In genomic region chr20:63973636-63974401, GRCh38 we compare ENCODE assay signal across 8 cellular contexts. TPM values are rescaled to one million over a fixed set of nuclear protein-coding genes. Genes with fewer than 3 reads are reported as not detected.
A peak's percentile ranks its signal among the peaks of the same experiment; 100 is the strongest.
DNase-seq lines count a peak whose midpoint lies in the region; ATAC-seq and TF ChIP-seq lines count a peak whose summit lies in the region.

No MANE protein-coding gene starts in this region.

- no peak overlapping the region for H3K23ac ChIP-seq in mesendoderm (ENCODE audit: low read length)

- H3K4me1 ChIP-seq in endodermal cell (ENCODE audit: control insufficient read depth, insufficient read depth, low read length) = peaks cover 1% of the 10 kb centered on the region
- H3K4me1 ChIP-seq in mesendoderm (ENCODE audit: control insufficient read depth, low read depth, low read length) = no peaks in the 10 kb centered on the region

- H3K36me3 ChIP-seq in endodermal cell (ENCODE audit: control insufficient read depth, insufficient read depth, low read length) = no peaks in the 10 kb centered on the region
- H3K36me3 ChIP-seq in mesendoderm (ENCODE audit: control insufficient read depth, insufficient read depth, low read length) = no peaks in the 10 kb centered on the region

- H3K9me3 ChIP-seq in endodermal cell (ENCODE audit: control insufficient read depth, low read length) = no peaks in the 10 kb centered on the region

- H3K9me3 Mint-ChIP-seq in endodermal cell = peaks cover 1% of the 10 kb centered on the region

- H4K8ac ChIP-seq in mesendoderm (ENCODE audit: low read depth, low read length) = no peak overlapping the region

- H3K4ac ChIP-seq in mesendoderm (ENCODE audit: low read depth, low read length) = no peak overlapping the region

- no peak overlapping the region for H4K5ac ChIP-seq in mesendoderm (ENCODE audit: low read length)

- H3K18ac ChIP-seq in mesendoderm (ENCODE audit: low read length) = no peak overlapping the region

- no peak overlapping the region for H3K27ac ChIP-seq in endodermal cell (ENCODE audit: low read depth, low read length)
- H3K27ac ChIP-seq in mesendoderm (ENCODE audit: low read depth, low read length) = no peak overlapping the region

- H3K79me1 ChIP-seq in mesendoderm (ENCODE audit: low read length) = no peaks in the 10 kb centered on the region

- no peak overlapping the region for H2BK15ac ChIP-seq in mesendoderm (replicated peaks; ENCODE audit: low read depth)

- peak overlapping the region; percentile 79 for H3K56ac ChIP-seq in mesendoderm (ENCODE audit: low read length)

- peaks cover 31% of the 10 kb centered on the region for H3K27me3 Mint-ChIP-seq in endodermal cell (ENCODE audit: insufficient read depth)

- H3K4me2 ChIP-seq in mesendoderm (ENCODE audit: low read length) = peak overlapping the region; percentile 72

- peak overlapping the region; percentile 32 for H3K4me3 Mint-ChIP-seq in endodermal cell

- 15 to 20% methylated on average over 24 to 37 of the region's 37 CpGs for WGBS in endodermal cell (ENCODE audit: insufficient coverage in 1 of 2, insufficient read length in 1 of 2), 2 experiments
- WGBS in mesendoderm (ENCODE audit: extremely low coverage, insufficient coverage, low lambda C conversion rate) = no CpG with 5 or more reads among the region's 37 CpGs

- peaks cover 4% of the 10 kb centered on the region for H3K36me3 Mint-ChIP-seq in endodermal cell (ENCODE audit: low read depth)

- H3K27me3 ChIP-seq in endodermal cell (ENCODE audit: control insufficient read depth, insufficient read depth, low read length, poor library complexity, severe bottlenecking) = peaks cover 10% of the 10 kb centered on the region
- H3K27me3 ChIP-seq in mesendoderm (ENCODE audit: insufficient read depth, low read length, poor library complexity) = no peaks in the 10 kb centered on the region

- H2BK5ac ChIP-seq in mesendoderm (ENCODE audit: low read length) = no peak overlapping the region

- no peak overlapping the region for H2BK120ac ChIP-seq in mesendoderm (ENCODE audit: low read depth, low read length)

- H3K9ac ChIP-seq in endodermal cell (ENCODE audit: extremely low read depth, low read length, poor library complexity, severe bottlenecking) = no peak overlapping the region
- H3K9ac ChIP-seq in mesendoderm (ENCODE audit: low read length) = peak overlapping the region; percentile 59

- no peaks in the 10 kb centered on the region for H3K79me2 ChIP-seq in mesendoderm (ENCODE audit: control insufficient read depth, insufficient read depth, low read length)

- no peak for ATAC-seq in HG03378 (IDR thresholded peaks at IDR 0.05; ENCODE audit: unreplicated experiment)

- H3K27ac Mint-ChIP-seq in endodermal cell = no peak overlapping the region

- H2AK5ac ChIP-seq in mesendoderm (ENCODE audit: low read length) = no peak overlapping the region

- H3K4me1 Mint-ChIP-seq in endodermal cell = peaks cover 2% of the 10 kb centered on the region

- peak; percentile 99 for TF ChIP-seq CTCF in endodermal cell (conservative IDR thresholded peaks at IDR 0.05)

- DNase-seq in DMS114 treated with DMSO at 0.1 percent for 48 hours (lab: John Stamatoyannopoulos, UW; ENCODE audit: unreplicated experiment) (peak; percentile 73), HK-2 (ENCODE audit: unreplicated experiment) (peak; percentile 75), NOMO-1 treated with dmso at 0.1 percent for 144 hours (lab: John Stamatoyannopoulos, UW; ENCODE audit: unreplicated experiment) (peak; percentile 77), activated T-cell treated with anti-CD3 and anti-CD28 coated beads for 24 hours (ENCODE audit: low read depth) (peak; percentile 71), endodermal cell (peak; percentile 95), mesendoderm (peak; percentile 84)
- peak; percentile 53 to 62 for DNase-seq in stimulated activated CD8-positive, alpha-beta memory T cell treated with anti-CD3 and anti-CD28 coated beads, Interleukin-15, amount 100 ng/mL, for 48 hours (ENCODE audit: low read depth in 2 of 2)

- H3K4me3 ChIP-seq in endodermal cell (ENCODE audit: low read length) (peak overlapping the region; percentile 58), mesendoderm (ENCODE audit: low read length) (peak overlapping the region; percentile 25)

RNA-seq across cellular contexts. Expression of gene ZNF512B, which starts 4.1 kb away (rescaled TPM):
- total RNA-seq in endodermal cell = 10 to 100 TPM; 23.7 to 26.8 TPM
- polyA plus RNA-seq in endodermal cell (2013, experiment 1 of 2) = 14.3 TPM
- polyA plus RNA-seq in endodermal cell (2013, experiment 2 of 2) = 11.6 TPM
- 10.8 TPM for polyA plus RNA-seq in mesendoderm (2013, experiment 1 of 2)
- 10.9 TPM for polyA plus RNA-seq in mesendoderm (2013, experiment 2 of 2)

RNA-seq across cellular contexts. Expression of gene SAMD10, which starts 5.6 kb away (rescaled TPM):
- total RNA-seq in endodermal cell = 1 to 10 TPM; 5.6 to 6.0 TPM
- polyA plus RNA-seq in endodermal cell (2013, experiment 1 of 2) = 7.2 TPM
- 7.0 TPM for polyA plus RNA-seq in endodermal cell (2013, experiment 2 of 2)
- polyA plus RNA-seq in mesendoderm (2013, experiment 1 of 2) = 2.2 TPM
- polyA plus RNA-seq in mesendoderm (2013, experiment 2 of 2) = 2.1 TPM

RNA-seq across cellular contexts. Expression of gene PRPF6, which starts 7.1 kb away (rescaled TPM):
- 10 to 100 TPM; 73.3 to 73.9 TPM for total RNA-seq in endodermal cell
- polyA plus RNA-seq in endodermal cell (2013, experiment 1 of 2) = 58.8 TPM
- polyA plus RNA-seq in endodermal cell (2013, experiment 2 of 2) = 53.3 TPM
- 45.5 TPM for polyA plus RNA-seq in mesendoderm (2013, experiment 1 of 2)
- 46.7 TPM for polyA plus RNA-seq in mesendoderm (2013, experiment 2 of 2)

RNA-seq across cellular contexts. Expression of gene UCKL1, which starts 17.6 kb away (rescaled TPM):
- total RNA-seq in endodermal cell = 10 to 100 TPM; 36.5 to 47.8 TPM
- polyA plus RNA-seq in endodermal cell (2013, experiment 1 of 2) = 41.0 TPM
- polyA plus RNA-seq in endodermal cell (2013, experiment 2 of 2) = 37.5 TPM
- 28.6 TPM for polyA plus RNA-seq in mesendoderm (2013, experiment 1 of 2)
- polyA plus RNA-seq in mesendoderm (2013, experiment 2 of 2) = 29.4 TPM
